Comparison of ENCODE assay signal across 23 cellular contexts in genomic region chr20:50288128-50288623, GRCh38.
"Had no signal": no experiment of that assay in that cellular context is flagged by ENCODE, and none has a peak within 500 bp of the region (broad histone marks: within the 10 kb centered on the region; RNA-seq: fewer than 3 reads in every experiment).

No MANE protein-coding gene starts in this region.

- H3K27me3 ChIP-seq: adrenal gland, body of pancreas, esophagus squamous epithelium, right atrium auricular region had no signal

- H3K27me3 Mint-ChIP-seq: activated naive CD8-positive, alpha-beta T cell had no signal

- H3K36me3 ChIP-seq: adrenal gland, esophagus squamous epithelium, right atrium auricular region, spleen had no signal

- ATAC-seq: body of pancreas, left cardiac atrium had no signal

- H3K9me3 ChIP-seq: adrenal gland, body of pancreas, esophagus squamous epithelium, right atrium auricular region, spleen had no signal

- H3K4me3 ChIP-seq: adrenal gland, body of pancreas, esophagus squamous epithelium, right atrium auricular region, spleen had no signal

- H3K27ac Mint-ChIP-seq: mesothelial cell of epicardium had no signal

- H3K4me3 Mint-ChIP-seq: activated naive CD8-positive, alpha-beta T cell; mesothelial cell of epicardium; neural crest cell had no signal

- H3K9me3 Mint-ChIP-seq: mesothelial cell of epicardium, neural crest cell had no signal

- H3K36me3 Mint-ChIP-seq: activated naive CD8-positive, alpha-beta T cell; mesothelial cell of epicardium; naive B cell had no signal

- DNase-seq: activated CD4-positive, alpha-beta T cell treated with anti-CD3 and anti-CD28 coated beads for 48 hours; activated CD4-positive, alpha-beta T cell treated with anti-CD3 and anti-CD28 coated beads, Interleukin-2, amount 50 U/mL, for 48 hours; activated CD8-positive, alpha-beta memory T cell treated with anti-CD3 and anti-CD28 coated beads for 24 hours; activated effector memory CD4-positive, alpha-beta T cell treated with Interleukin-2 at 50 U/mL for 16 hours; activated naive CD4-positive, alpha-beta T cell treated with Interleukin-2 at 50 U/mL for 16 hours; adrenal gland; body of pancreas; effector CD8-positive, alpha-beta T cell; esophagus squamous epithelium; islet precursor cell; left cardiac atrium; mammary epithelial cell; naive B cell; occipital lobe; spleen; stimulated activated naive CD4-positive, alpha-beta T cell treated with Interleukin-2 at 50 U/mL for 16 hours; T-helper 9 cell had no signal

- H3K27ac ChIP-seq: body of pancreas, epithelial cell of prostate, right atrium auricular region, VCaP had no signal
